In genomic region chr2:158025263-158025996, GRCh38 we compare ENCODE assay signal across 23 cellular contexts.
A peak's percentile ranks its signal among the peaks of the same experiment; 100 is the strongest.
DNase-seq lines count a peak whose midpoint lies in the region; ATAC-seq, FAIRE-seq and TF ChIP-seq lines count a peak whose summit lies in the region.
"Had no signal": no experiment of that assay in that cellular context is flagged by ENCODE, and none has a peak within 500 bp of the region (broad histone marks: within the 10 kb centered on the region; RNA-seq: fewer than 3 reads in every experiment).

No MANE protein-coding gene starts in this region.

- ATAC-seq in right cardiac atrium (peak; percentile 22 to 35), left ventricle myocardium superior (no peak)
- ATAC-seq: gastrocnemius medialis; naive thymus-derived CD8-positive, alpha-beta T cell had no signal

- intact Hi-C loops in right cardiac atrium (cut with DNase I) (no loop called here), left ventricle myocardium superior (cut with micrococcal nuclease) (no loop called here)

- no peaks in the 10 kb centered on the region for H3K9me3 ChIP-seq in right cardiac atrium (ENCODE audit: control insufficient read depth, low read length)
- H3K9me3 ChIP-seq: gastrocnemius medialis, prostate gland had no signal

- H3K4me3 ChIP-seq in right cardiac atrium (ENCODE audit: low read length) (no peak overlapping the region), fibroblast of the aortic adventitia (ENCODE audit: low read depth, low read length) (no peak overlapping the region)
- H3K4me3 ChIP-seq: cardiac muscle cell, gastrocnemius medialis, lung, prostate gland had no signal

- 75% methylated on average over 11 of the region's 11 CpGs for WGBS in right cardiac atrium

- no peak for FAIRE-seq in D721Med (lab: Jason Lieb, UNC)
- FAIRE-seq: A204.1, GM18507 had no signal

- no peaks in the 10 kb centered on the region for H3K27me3 ChIP-seq in right cardiac atrium (ENCODE audit: control insufficient read depth, insufficient read depth)
- H3K27me3 ChIP-seq: cardiac muscle cell, gastrocnemius medialis had no signal

- in situ Hi-C loops in G401 (cut with HindIII; ENCODE audit: low sequenced_read_pairs) = no loop called here

- H3K4me1 ChIP-seq in right cardiac atrium (ENCODE audit: control insufficient read depth, insufficient read depth, low read length) = no peaks in the 10 kb centered on the region
- H3K4me1 ChIP-seq: gastrocnemius medialis, prostate gland had no signal

- H3K27ac ChIP-seq in right cardiac atrium (ENCODE audit: low read length) = no peak overlapping the region
- H3K27ac ChIP-seq: cardiac muscle cell, gastrocnemius medialis, prostate gland had no signal

- TF ChIP-seq CTCF in fibroblast of the aortic adventitia (IDR thresholded peaks at IDR 0.05; ENCODE audit: insufficient read depth, low read length) = no peak
- TF ChIP-seq CTCF in D721Med (IDR thresholded peaks at IDR 0.05; ENCODE audit: insufficient read depth, missing control alignments) = no peak

- DNase-seq in right cardiac atrium (no peak), left ventricle myocardium superior (no peak), amniotic epithelial cell (ENCODE audit: low read depth) (peak; percentile 6), fibroblast of the aortic adventitia (ENCODE audit: low read depth) (peak; percentile 44), NCI-H2171 (lab: John Stamatoyannopoulos, UW) (no peak), G401 (ENCODE audit: low spot score) (no peak), glomerular visceral epithelial cell (ENCODE audit: extremely low spot score) (no peak), D721Med (ENCODE audit: insufficient read length, low spot score) (no peak)
- DNase-seq: activated CD4-positive, alpha-beta T cell treated with anti-CD3 and anti-CD28 coated beads for 48 hours; activated naive CD4-positive, alpha-beta T cell; effector CD8-positive, alpha-beta T cell; gastrocnemius medialis; naive thymus-derived CD8-positive, alpha-beta T cell; NCI-H2081; NCI-H524; stimulated activated CD4-positive, alpha-beta T cell treated with anti-CD3 and anti-CD28 coated beads, Interleukin-12 subunit alpha, Interleukin-12 subunit beta, amount 100 ng/mL, for 4 hours; stimulated activated naive CD4-positive, alpha-beta T cell treated with Interleukin-2 at 50 U/mL for 16 hours; T-helper 9 cell had no signal

Comparison
In these comparisons a context has a peak if more than half of its experiments do, and no peak if none do; other contexts are left out.
1. DNase-seq: peak in amniotic epithelial cell (single experiment) and fibroblast of the aortic adventitia (single experiment); none in right cardiac atrium (0 of 3), left ventricle myocardium superior (single experiment), NCI-H2171 (single experiment), G401 (single experiment), glomerular visceral epithelial cell (single experiment) and D721Med (single experiment).